ENCODE assay signal across 24 cellular contexts in genomic region chr3:55637906-55638635, GRCh38.
"Had no signal": no experiment of that assay in that cellular context is flagged by ENCODE, and none has a peak within 500 bp of the region (broad histone marks: within the 10 kb centered on the region; RNA-seq: fewer than 3 reads in every experiment).

No MANE protein-coding gene starts in this region.

- H3K9me3 ChIP-seq: heart right ventricle, mucosa of descending colon, neutrophil, prostate gland, suprapubic skin, transverse colon had no signal

- H3K36me3 ChIP-seq: heart right ventricle, neutrophil, prostate gland, suprapubic skin, transverse colon had no signal

- H2AFZ ChIP-seq: parathyroid adenoma had no signal

- H3K27me3 ChIP-seq: neutrophil, transverse colon had no signal

- H3K4me3 ChIP-seq: heart right ventricle, lung, mucosa of descending colon, prostate gland, suprapubic skin, transverse colon had no signal

- H3K79me2 ChIP-seq: parathyroid adenoma had no signal

- DNase-seq: cerebellar nuclear complex; cortex of kidney; effector memory CD8-positive, alpha-beta T cell; foreskin fibroblast; glutamatergic neuron; heart right ventricle; hippocampal formation; left cardiac atrium; left ventricle myocardium superior; mesenchymal stem cell; mucosa of descending colon; naive B cell; right cardiac atrium; small intestine; stimulated activated CD4-positive, alpha-beta T cell treated with anti-CD3 and anti-CD28 coated beads, Interleukin-15, amount 100 ng/mL, for 24 hours; stimulated activated CD4-positive, alpha-beta T cell treated with anti-CD3 and anti-CD28 coated beads, Interleukin-2, amount 100 ng/mL, for 48 hours; stimulated activated naive B cell treated with anti-CD40 and anti-IgM and Interleukin-4, amounts not matched to agents 10 μg/mL and 1 μg/mL and 100 μg/mL, for 72 hours; transverse colon had no signal

- H3K9ac ChIP-seq: parathyroid adenoma had no signal

- ATAC-seq: effector memory CD8-positive, alpha-beta T cell; heart right ventricle; left cardiac atrium; left ventricle myocardium superior; mucosa of descending colon; natural killer cell treated with Interleukin-12 subunit alpha and Interleukin-12 subunit beta and Interleukin-15 and Interleukin-18, amount 100 ng/mL, for 72 hours; right cardiac atrium; stimulated activated naive B cell treated with anti-CD40 and anti-IgM and Interleukin-4, amounts not matched to agents 10 μg/mL and 1 μg/mL and 100 μg/mL, for 72 hours had no signal

- H3K27ac ChIP-seq: heart right ventricle, neutrophil, parathyroid adenoma, prostate gland, suprapubic skin had no signal

- H3K4me1 ChIP-seq: heart right ventricle, prostate gland had no signal
